1 cellular context compared by ENCODE assay signal in genomic region chr14:34060747-34061050, GRCh38.
TF ChIP-seq lines count a peak whose summit lies in the region.

No MANE protein-coding gene starts in this region.

TF ChIP-seq in SK-N-SH treated with all-trans-retinoic acid at 6 μM for 48 hours, 23 proteins besides CTCF, POLR2A, EP300 and RAD21 (continued from another document):
- TF ChIP-seq CSRNP3 (CRISPR knock-in tag; IDR thresholded peaks at IDR 0.05) (no peak), ARNTL (CRISPR knock-in tag; IDR thresholded peaks at IDR 0.05; ENCODE audit: borderline replicate concordance, low read depth) (no peak)
TF ChIP-seq in SK-N-SH treated with all-trans-retinoic acid at 6 μM for 48 hours: peak in this region for 0.
